ENCODE assay signal across 20 cellular contexts in the genomic region with DNA sequence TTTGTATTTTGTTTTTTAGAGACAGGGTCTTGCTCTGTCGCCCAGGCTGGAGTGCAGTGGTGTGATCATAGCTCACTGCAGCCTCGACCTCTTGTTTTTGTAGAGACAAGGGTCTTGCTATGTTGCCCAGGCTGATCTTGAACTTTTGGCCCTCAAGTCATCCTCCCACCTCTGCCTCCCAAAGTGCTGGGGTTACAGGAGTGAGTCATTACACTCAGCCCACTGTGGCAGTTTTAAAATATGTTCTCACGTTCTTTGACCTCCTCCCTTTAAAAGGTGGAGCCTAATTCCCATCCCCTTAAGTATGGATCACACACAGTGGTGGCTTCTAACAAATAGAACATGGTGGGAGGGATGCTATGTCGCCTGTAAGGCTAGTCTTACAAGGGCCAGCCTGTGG.
"Had no signal": no experiment of that assay in that cellular context is flagged by ENCODE, and none has a peak within 500 bp of the region (broad histone marks: within the 10 kb centered on the region; RNA-seq: fewer than 3 reads in every experiment).

No MANE protein-coding gene starts in this region.

- DNase-seq: cortex of kidney; effector memory CD8-positive, alpha-beta T cell; erythroblast; esophagus squamous epithelium; head of caudate nucleus; kidney; mucosa of descending colon; naive B cell; sigmoid colon; stimulated activated CD4-positive, alpha-beta T cell treated with anti-CD3 and anti-CD28 coated beads, Interleukin-2, amount 100 ng/mL, for 24 hours; stimulated activated CD4-positive, alpha-beta T cell treated with anti-CD3 and anti-CD28 coated beads, Interleukin-4, amount 100 ng/mL, for 24 hours; stimulated activated naive CD4-positive, alpha-beta T cell treated with Interleukin-2 at 50 U/mL for 16 hours; stomach; thyroid gland had no signal

- H3K27me3 ChIP-seq: esophagus squamous epithelium, right atrium auricular region, sigmoid colon, stomach, thyroid gland had no signal

- H3K27ac ChIP-seq: esophagus squamous epithelium, right atrium auricular region, sigmoid colon, stomach, thyroid gland had no signal

- H3K9me3 ChIP-seq: esophagus squamous epithelium, mucosa of descending colon, prostate gland, right atrium auricular region, sigmoid colon, stomach, thyroid gland had no signal

- ATAC-seq: effector memory CD8-positive, alpha-beta T cell; left lobe of liver; mucosa of descending colon; natural killer cell treated with Interleukin-12 subunit alpha and Interleukin-12 subunit beta and Interleukin-15 and Interleukin-18, amount 100 ng/mL, for 72 hours; stimulated activated effector memory CD8-positive, alpha-beta T cell treated with anti-CD3 and anti-CD28 coated beads, Interleukin-12 subunit alpha, Interleukin-12 subunit beta, amount 100 ng/mL, for 72 hours had no signal

- H3K4me1 ChIP-seq: prostate gland, right atrium auricular region, thyroid gland had no signal

- H3K36me3 ChIP-seq: esophagus squamous epithelium, prostate gland, right atrium auricular region, sigmoid colon, stomach, thyroid gland had no signal

- H3K4me3 ChIP-seq: esophagus squamous epithelium, lung, mucosa of descending colon, prostate gland, right atrium auricular region, sigmoid colon, stomach, thyroid gland had no signal
